ENCODE assay signal across 10 cellular contexts in the genomic region with DNA sequence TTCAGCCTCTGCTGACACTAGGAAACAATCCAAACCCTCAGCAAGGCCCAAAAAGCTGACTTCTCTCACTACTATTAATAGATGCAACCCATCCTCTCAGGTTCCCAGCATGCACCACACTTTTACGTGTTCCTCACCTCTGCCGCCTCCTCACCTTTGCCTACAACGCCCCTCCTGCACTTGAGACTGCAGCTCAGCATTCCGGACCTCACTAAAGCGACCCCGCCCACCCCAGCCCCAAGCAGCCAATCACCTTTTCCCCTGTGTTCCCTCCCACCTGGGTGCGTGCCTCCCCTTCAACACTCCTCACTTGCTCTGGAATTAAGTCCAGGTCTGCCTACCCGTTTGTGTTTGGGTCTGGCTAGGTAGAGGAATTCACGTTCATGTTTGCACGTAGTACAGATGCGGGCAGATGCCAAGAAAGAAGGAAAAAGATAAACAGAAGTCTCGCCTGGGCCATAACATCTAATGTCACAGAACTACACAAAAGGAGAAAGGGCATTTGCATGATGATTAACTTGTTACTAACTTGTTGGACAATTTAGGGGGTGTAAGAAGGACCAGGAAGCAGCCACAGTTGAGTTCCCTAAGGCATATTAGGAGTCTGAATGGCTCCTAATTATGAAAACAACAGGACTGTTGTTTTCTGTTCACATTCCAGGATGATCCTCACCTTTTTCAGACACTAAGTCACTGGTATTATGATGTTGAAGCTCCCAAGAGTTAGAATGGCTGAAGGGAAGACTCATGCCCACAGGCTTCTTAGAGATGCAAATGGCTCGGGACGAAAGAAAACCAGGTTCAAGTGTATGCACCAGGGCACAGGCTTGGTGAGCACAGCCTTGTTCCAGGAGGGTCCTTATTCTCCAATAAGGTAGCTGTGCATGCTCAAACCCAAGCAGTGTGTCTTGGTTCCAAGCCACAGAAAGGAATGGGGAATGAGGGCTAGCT.
DNase-seq lines count a peak whose midpoint lies in the region; TF ChIP-seq lines count a peak whose summit lies in the region.
"Had no signal": no experiment of that assay in that cellular context is flagged by ENCODE, and none has a peak within 500 bp of the region (broad histone marks: within the 10 kb centered on the region; RNA-seq: fewer than 3 reads in every experiment).

No MANE protein-coding gene starts in this region.

- H3K9me2 ChIP-seq in OCI-LY7 (ENCODE audit: insufficient read depth, low read length), result no peaks in the 10 kb centered on the region

- H2AFZ ChIP-seq in ACC112 (ENCODE audit: low read length, unreplicated experiment) (no peak overlapping the region), OCI-LY7 (ENCODE audit: low read length) (no peak overlapping the region)

- DNase-seq in RWPE1 (ENCODE audit: low spot score) (no peak), head of caudate nucleus (peak in 29 of 42 donors; percentile 10 to 86 (median 58)), OCI-LY7 (ENCODE audit: low spot score) (no peak), NCI-H1436 treated with DMSO at 0.1 percent for 48 hours (lab: John Stamatoyannopoulos, UW) (no peak), anterior cingulate cortex (lab: John Stamatoyannopoulos, UW) (no peak), NCI-H1092 (lab: John Stamatoyannopoulos, UW) (no peak)
- DNase-seq: NCI-H345, occipital lobe had no signal

- H3K9ac ChIP-seq in muscle layer of colon (ENCODE audit: low read length), result no peak overlapping the region

- H3K27ac ChIP-seq in ACC112 (ENCODE audit: low read depth, low read length) (peak overlapping the region; percentile 69), RWPE1 (peak overlapping the region; percentile 80), muscle layer of colon (ENCODE audit: low read depth, low read length) (no peak overlapping the region), OCI-LY7 (ENCODE audit: low read depth, low read length, poor library complexity, severe bottlenecking) (no peak overlapping the region)

- H3K9me3 ChIP-seq in muscle layer of colon (ENCODE audit: low read length), result no peaks in the 10 kb centered on the region
- H3K9me3 ChIP-seq in OCI-LY7 (ENCODE audit: low read length), result no peaks in the 10 kb centered on the region

- intact Hi-C loops in head of caudate nucleus (cut with DNase I) (no loop called here), OCI-LY7 (cut with micrococcal nuclease; ENCODE audit: unreplicated experiment) (loop anchor here (5.0 kb wide), 1 partner anchor 70 kb away; no protein-coding TSS in a partner anchor)

- H3K4me1 ChIP-seq in ACC112 (ENCODE audit: control insufficient read depth, insufficient read depth, low read length, unreplicated experiment) (peaks cover 25% of the 10 kb centered on the region), muscle layer of colon (ENCODE audit: insufficient read depth, low read length) (peaks cover 78% of the 10 kb centered on the region), OCI-LY7 (ENCODE audit: insufficient read depth, low read length, poor library complexity, severe bottlenecking) (peaks cover 74% of the 10 kb centered on the region)

- H3K4me2 ChIP-seq in OCI-LY7 (ENCODE audit: low read length), result no peak overlapping the region

- H3K4me3 ChIP-seq in ACC112 (ENCODE audit: low read depth, low read length) (peak overlapping the region; percentile 38; the same call in 1 of the 2 replicates), muscle layer of colon (ENCODE audit: low read depth in 1 of 2, low read length in 2 of 2) (peak overlapping the region; percentile 6 to 23), OCI-LY7 (ENCODE audit: low read depth, low read length, poor library complexity, severe bottlenecking) (no peak overlapping the region)

- TF ChIP-seq CTCF in RWPE1 (conservative IDR thresholded peaks at IDR 0.05; ENCODE audit: low read depth), result no peak
- no peak for TF ChIP-seq CTCF in OCI-LY7 (conservative IDR thresholded peaks at IDR 0.05; ENCODE audit: low read length)

- no peaks in the 10 kb centered on the region for H3K36me3 ChIP-seq in ACC112 (ENCODE audit: insufficient read depth, low read length)
- no peaks in the 10 kb centered on the region for H3K36me3 ChIP-seq in muscle layer of colon (ENCODE audit: insufficient read depth, low read length)
- peaks cover 35% of the 10 kb centered on the region for H3K36me3 ChIP-seq in OCI-LY7 (ENCODE audit: insufficient read depth, low read length)

- no TSS peak for BruUV-seq in OCI-LY7 (replicated peaks; lab: Mats Ljungman, UMichigan)

- H4K20me1 ChIP-seq in OCI-LY7 (ENCODE audit: insufficient read depth, low read length), result peaks cover 48% of the 10 kb centered on the region

- H3K27me3 ChIP-seq in ACC112 (ENCODE audit: insufficient read depth, low read length), result no peaks in the 10 kb centered on the region
- H3K27me3 ChIP-seq in muscle layer of colon (ENCODE audit: control insufficient read depth in 1 of 2, insufficient read depth in 2 of 2, low read length in 2 of 2), result no peaks in the 10 kb centered on the region

- H3K79me2 ChIP-seq in ACC112 (ENCODE audit: control insufficient read depth, insufficient read depth, low read length, unreplicated experiment) (peaks cover 38% of the 10 kb centered on the region), OCI-LY7 (ENCODE audit: insufficient read depth, low read depth, low read length) (peaks cover 100% of the 10 kb centered on the region)

- CTCF ChIA-PET in RWPE1 (lab: Yijun Ruan, JAX), result interaction anchor here (0.5 to 0.6 kb wide), 2 partner anchors 110 to 156 kb away, joined by 3 read pairs; no protein-coding TSS in a partner anchor
- CTCF ChIA-PET in OCI-LY7 (lab: Charles Lee; ENCODE audit: unreplicated experiment), result interaction anchor here (1.1 kb wide), 1 partner anchor 154 kb away, joined by 3 read pairs; no protein-coding TSS in a partner anchor

- POLR2A ChIA-PET in RWPE1 (lab: Yijun Ruan, JAX; ENCODE audit: low non-redundant PET) (no interaction called here), OCI-LY7 (lab: Charles Lee) (interaction anchor here (0.6 to 0.8 kb wide), 2 partner anchors 67 to 237 kb away, joined by 3 read pairs; no protein-coding TSS in a partner anchor)

Comparison
In these comparisons a context has a peak if more than half of its experiments do, and no peak if none do; other contexts are left out.
1. H3K27ac ChIP-seq: peak in ACC112 (single experiment) and RWPE1 (single experiment); none in muscle layer of colon (single experiment) and OCI-LY7 (single experiment).
2. DNase-seq: peak in head of caudate nucleus (29 of 42); none in RWPE1 (single experiment), OCI-LY7 (single experiment), NCI-H1436 treated with DMSO at 0.1 percent for 48 hours (single experiment), anterior cingulate cortex (0 of 58) and NCI-H1092 (single experiment).